In the genomic region with DNA sequence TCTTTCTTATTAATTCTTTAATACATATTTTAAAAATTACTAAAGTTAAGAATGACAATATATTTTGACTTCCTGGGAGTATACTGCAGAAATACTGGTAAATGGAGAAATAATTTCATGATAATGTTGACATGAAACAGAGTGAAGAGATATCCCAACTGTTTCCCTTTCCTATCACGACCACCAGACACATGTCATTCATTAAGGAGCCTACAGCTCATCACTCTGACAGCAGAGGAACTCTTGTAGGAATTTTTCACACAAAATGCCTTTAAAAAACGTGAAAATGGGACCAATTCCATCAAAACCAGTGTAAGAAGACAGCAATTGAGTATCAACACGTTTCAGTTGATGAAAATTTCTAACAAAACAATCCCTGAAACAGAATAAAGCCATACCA, we compare ENCODE assay signal across 2 cellular contexts.
TF ChIP-seq lines count a peak whose summit lies in the region.

No MANE protein-coding gene starts in this region.

TF ChIP-seq in SK-N-SH, 30 proteins besides CTCF, POLR2A, EP300 and RAD21 (continued from another document):
- TF ChIP-seq, protein P1, sequence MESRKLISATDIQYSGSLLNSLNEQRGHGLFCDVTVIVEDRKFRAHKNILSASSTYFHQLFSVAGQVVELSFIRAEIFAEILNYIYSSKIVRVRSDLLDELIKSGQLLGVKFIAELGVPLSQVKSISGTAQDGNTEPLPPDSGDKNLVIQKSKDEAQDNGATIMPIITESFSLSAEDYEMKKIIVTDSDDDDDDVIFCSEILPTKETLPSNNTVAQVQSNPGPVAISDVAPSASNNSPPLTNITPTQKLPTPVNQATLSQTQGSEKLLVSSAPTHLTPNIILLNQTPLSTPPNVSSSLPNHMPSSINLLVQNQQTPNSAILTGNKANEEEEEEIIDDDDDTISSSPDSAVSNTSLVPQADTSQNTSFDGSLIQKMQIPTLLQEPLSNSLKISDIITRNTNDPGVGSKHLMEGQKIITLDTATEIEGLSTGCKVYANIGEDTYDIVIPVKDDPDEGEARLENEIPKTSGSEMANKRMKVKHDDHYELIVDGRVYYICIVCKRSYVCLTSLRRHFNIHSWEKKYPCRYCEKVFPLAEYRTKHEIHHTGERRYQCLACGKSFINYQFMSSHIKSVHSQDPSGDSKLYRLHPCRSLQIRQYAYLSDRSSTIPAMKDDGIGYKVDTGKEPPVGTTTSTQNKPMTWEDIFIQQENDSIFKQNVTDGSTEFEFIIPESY (IDR thresholded peaks at IDR 0.05; ENCODE audit: borderline replicate concordance, low read depth) = no peak

TF ChIP-seq in SK-N-SH treated with all-trans-retinoic acid at 6 μM for 48 hours, 23 proteins besides CTCF, POLR2A, EP300 and RAD21 (continued from another document):
- TF ChIP-seq, protein P2, sequence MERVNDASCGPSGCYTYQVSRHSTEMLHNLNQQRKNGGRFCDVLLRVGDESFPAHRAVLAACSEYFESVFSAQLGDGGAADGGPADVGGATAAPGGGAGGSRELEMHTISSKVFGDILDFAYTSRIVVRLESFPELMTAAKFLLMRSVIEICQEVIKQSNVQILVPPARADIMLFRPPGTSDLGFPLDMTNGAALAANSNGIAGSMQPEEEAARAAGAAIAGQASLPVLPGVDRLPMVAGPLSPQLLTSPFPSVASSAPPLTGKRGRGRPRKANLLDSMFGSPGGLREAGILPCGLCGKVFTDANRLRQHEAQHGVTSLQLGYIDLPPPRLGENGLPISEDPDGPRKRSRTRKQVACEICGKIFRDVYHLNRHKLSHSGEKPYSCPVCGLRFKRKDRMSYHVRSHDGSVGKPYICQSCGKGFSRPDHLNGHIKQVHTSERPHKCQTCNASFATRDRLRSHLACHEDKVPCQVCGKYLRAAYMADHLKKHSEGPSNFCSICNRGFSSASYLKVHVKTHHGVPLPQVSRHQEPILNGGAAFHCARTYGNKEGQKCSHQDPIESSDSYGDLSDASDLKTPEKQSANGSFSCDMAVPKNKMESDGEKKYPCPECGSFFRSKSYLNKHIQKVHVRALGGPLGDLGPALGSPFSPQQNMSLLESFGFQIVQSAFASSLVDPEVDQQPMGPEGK (CRISPR knock-in tag; IDR thresholded peaks at IDR 0.05; ENCODE audit: borderline replicate concordance) = no peak
- TF ChIP-seq PPARA (CRISPR knock-in tag; IDR thresholded peaks at IDR 0.05; ENCODE audit: borderline replicate concordance) = no peak
- no peak for TF ChIP-seq ESRRG (CRISPR knock-in tag; IDR thresholded peaks at IDR 0.05)
- no peak for TF ChIP-seq ARNTL (CRISPR knock-in tag; IDR thresholded peaks at IDR 0.05; ENCODE audit: borderline replicate concordance, low read depth)
TF ChIP-seq in SK-N-SH treated with all-trans-retinoic acid at 6 μM for 48 hours: peak in this region for 0.
